26 cellular contexts compared by ENCODE assay signal in the genomic region with DNA sequence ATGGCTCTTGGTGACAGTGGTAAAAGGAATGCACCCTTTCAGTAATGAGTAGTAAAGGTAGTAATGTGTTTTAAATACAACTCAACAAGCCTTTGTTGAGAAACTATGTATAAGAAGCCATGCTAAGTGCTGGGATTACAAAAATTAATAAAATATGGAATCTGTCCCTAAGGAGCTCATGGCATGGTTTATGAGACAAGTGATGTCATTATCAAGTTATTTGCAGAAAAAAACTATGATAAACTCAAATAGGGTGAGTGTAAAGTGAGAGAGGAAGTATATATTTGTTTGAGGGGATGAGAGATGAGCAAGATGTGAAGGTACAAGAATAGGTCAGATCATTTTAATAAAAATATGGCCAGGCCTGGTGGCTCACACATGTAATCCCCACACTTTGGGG.
"Had no signal": no experiment of that assay in that cellular context is flagged by ENCODE, and none has a peak within 500 bp of the region (broad histone marks: within the 10 kb centered on the region; RNA-seq: fewer than 3 reads in every experiment).

No MANE protein-coding gene starts in this region.

- ATAC-seq: heart right ventricle; left ventricle myocardium superior; lower lobe of right lung; naive thymus-derived CD8-positive, alpha-beta T cell; psoas muscle; right cardiac atrium; stimulated activated naive B cell treated with anti-CD40 and anti-IgM and Interleukin-4, amounts not matched to agents 10 μg/mL and 1 μg/mL and 100 μg/mL, for 72 hours had no signal

- H3K36me3 ChIP-seq: ovary, sigmoid colon, thoracic aorta, upper lobe of left lung had no signal

- H3K4me3 ChIP-seq: coronary artery, esophagus muscularis mucosa, heart right ventricle, lower lobe of right lung, ovary, psoas muscle, sigmoid colon, skin epidermis, spleen, thoracic aorta, tibial nerve, upper lobe of left lung had no signal

- H3K9me3 ChIP-seq: esophagus muscularis mucosa, heart right ventricle, lower lobe of right lung, ovary, psoas muscle, sigmoid colon, spleen, thoracic aorta, tibial nerve, upper lobe of left lung had no signal

- DNase-seq: dermis blood vessel endothelial cell; effector memory CD4-positive, alpha-beta T cell; foreskin melanocyte; glutamatergic neuron; heart right ventricle; hypothalamus; immature natural killer cell; left ventricle myocardium superior; lower lobe of right lung; naive thymus-derived CD8-positive, alpha-beta T cell; nephron progenitor cell; nucleus accumbens; ovary; posterior cingulate gyrus; psoas muscle; right cardiac atrium; sigmoid colon; spleen; stimulated activated CD4-positive, alpha-beta T cell treated with anti-CD3 and anti-CD28 coated beads, Interleukin-2, amount 100 ng/mL, for 48 hours; stimulated activated naive B cell treated with anti-CD40 and anti-IgM and Interleukin-4, amounts not matched to agents 10 μg/mL and 1 μg/mL and 100 μg/mL, for 72 hours; upper lobe of left lung had no signal

- H3K27ac ChIP-seq: coronary artery, esophagus muscularis mucosa, heart right ventricle, lower lobe of right lung, ovary, psoas muscle, sigmoid colon, skin epidermis, spleen, thoracic aorta, tibial nerve, upper lobe of left lung had no signal

- H3K4me1 ChIP-seq: esophagus muscularis mucosa, lower lobe of right lung, psoas muscle, sigmoid colon, spleen, tibial nerve, upper lobe of left lung had no signal

- H3K27me3 ChIP-seq: esophagus muscularis mucosa, heart right ventricle, ovary, sigmoid colon, spleen, tibial nerve, upper lobe of left lung had no signal
